In genomic region chr12:129401572-129401971, GRCh38 we compare ENCODE assay signal across 20 cellular contexts.
DNase-seq lines count a peak whose midpoint lies in the region; ATAC-seq and TF ChIP-seq lines count a peak whose summit lies in the region.
"Had no signal": no experiment of that assay in that cellular context is flagged by ENCODE, and none has a peak within 500 bp of the region (broad histone marks: within the 10 kb centered on the region; RNA-seq: fewer than 3 reads in every experiment).

No MANE protein-coding gene starts in this region.

- intact Hi-C loops in OCI-LY7 (cut with micrococcal nuclease; ENCODE audit: unreplicated experiment) (no loop called here), left lung (cut with DNase I) (no loop called here), testis (cut with DNase I; ENCODE audit: low total_unique reads) (no loop called here)

- no peak overlapping the region for H2AFZ ChIP-seq in OCI-LY7 (ENCODE audit: low read length)

- no peaks in the 10 kb centered on the region for H3K9me3 ChIP-seq in OCI-LY7 (ENCODE audit: low read length)
- H3K9me3 ChIP-seq in left lung: peaks cover 0 to 12% of the 10 kb centered on the region in 2 donors
- no peaks in the 10 kb centered on the region for H3K9me3 ChIP-seq in testis
- H3K9me3 ChIP-seq: SK-N-SH had no signal

- H3K4me1 ChIP-seq in OCI-LY7 (ENCODE audit: insufficient read depth, low read length, poor library complexity, severe bottlenecking) (no peaks in the 10 kb centered on the region), left lung (no peaks in the 10 kb centered on the region), testis (no peaks in the 10 kb centered on the region)

- BruUV-seq in OCI-LY7 (replicated peaks; lab: Mats Ljungman, UMichigan): no TSS peak

- no peak for TF ChIP-seq POLR2A in testis (IDR thresholded peaks at IDR 0.05)

- no peaks in the 10 kb centered on the region for H3K79me2 ChIP-seq in OCI-LY7 (ENCODE audit: insufficient read depth, low read depth, low read length)

- DNase-seq in NCI-H2029 treated with DMSO at 0.1 percent for 48 hours (lab: John Stamatoyannopoulos, UW): peak; percentile 82
- DNase-seq in OCI-LY7 (ENCODE audit: low spot score): peak; percentile 1
- no peak for DNase-seq in left lung
- DNase-seq in testis: peak; percentile 16
- no peak for DNase-seq in NCI-H1092 treated with DMSO at 0.1 percent for 48 hours (lab: John Stamatoyannopoulos, UW)
- DNase-seq in NCI-H526 (lab: John Stamatoyannopoulos, UW): no peak
- DNase-seq in NCI-H510A treated with DMSO at 0.1 percent for 48 hours (lab: John Stamatoyannopoulos, UW): no peak
- DNase-seq: ACHN; C1 segment of cervical spinal cord; HFFc6; KG1; MV-4-11; NCI-H1417; NCI-H187 treated with DMSO at 0.1 percent for 48 hours; NCI-H524; NK-92 treated with Interleukin-12 subunit alpha and Interleukin-12 subunit beta, amount 100 ng/mL, for 24 hours; OCI-M1; SHP77 treated with DMSO at 0.1 percent for 48 hours; SK-N-SH had no signal

- WGBS in testis, 2 donors: 34 to 41% methylated on average over 2 to 4 of the region's 4 CpGs

- no peaks in the 10 kb centered on the region for H4K20me1 ChIP-seq in OCI-LY7 (ENCODE audit: insufficient read depth, low read length)

- ATAC-seq in left lung: peak; percentile 31
- ATAC-seq: HepG2 had no signal

- H3K9me2 ChIP-seq in OCI-LY7 (ENCODE audit: insufficient read depth, low read length): no peaks in the 10 kb centered on the region
- H3K9me2 ChIP-seq: SK-N-SH had no signal

- H3K27ac ChIP-seq in OCI-LY7 (ENCODE audit: low read depth, low read length, poor library complexity, severe bottlenecking) (no peak overlapping the region), left lung (no peak overlapping the region), testis (no peak overlapping the region)

- no peaks in the 10 kb centered on the region for H3K36me3 ChIP-seq in OCI-LY7 (ENCODE audit: insufficient read depth, low read length)
- H3K36me3 ChIP-seq in left lung: no peaks in the 10 kb centered on the region
- H3K36me3 ChIP-seq in testis (ENCODE audit: low read depth, missing control alignments): no peaks in the 10 kb centered on the region

- TF ChIP-seq CTCF in OCI-LY7 (conservative IDR thresholded peaks at IDR 0.05; ENCODE audit: low read length) (no peak), left lung (IDR thresholded peaks at IDR 0.05) (no peak), testis (IDR thresholded peaks at IDR 0.05) (no peak)

- POLR2A ChIA-PET in OCI-LY7 (lab: Charles Lee): no interaction called here

- H3K4me2 ChIP-seq in OCI-LY7 (ENCODE audit: low read length): no peak overlapping the region
- H3K4me2 ChIP-seq: SK-N-SH had no signal

- H3K4me3 ChIP-seq in OCI-LY7 (ENCODE audit: low read depth, low read length, poor library complexity, severe bottlenecking) (no peak overlapping the region), left lung (no peak overlapping the region), testis (no peak overlapping the region)

- H3K27me3 ChIP-seq in left lung (no peaks in the 10 kb centered on the region), testis (no peaks in the 10 kb centered on the region)

- CTCF ChIA-PET in OCI-LY7 (lab: Charles Lee; ENCODE audit: unreplicated experiment): no interaction called here

Comparison
In these comparisons a context has a peak if more than half of its experiments do, and no peak if none do; other contexts are left out.
1. DNase-seq: peak in NCI-H2029 treated with DMSO at 0.1 percent for 48 hours (single experiment), OCI-LY7 (single experiment) and testis (single experiment); none in left lung (0 of 2), NCI-H1092 treated with DMSO at 0.1 percent for 48 hours (single experiment), NCI-H526 (0 of 2) and NCI-H510A treated with DMSO at 0.1 percent for 48 hours (single experiment).